In the genomic region with DNA sequence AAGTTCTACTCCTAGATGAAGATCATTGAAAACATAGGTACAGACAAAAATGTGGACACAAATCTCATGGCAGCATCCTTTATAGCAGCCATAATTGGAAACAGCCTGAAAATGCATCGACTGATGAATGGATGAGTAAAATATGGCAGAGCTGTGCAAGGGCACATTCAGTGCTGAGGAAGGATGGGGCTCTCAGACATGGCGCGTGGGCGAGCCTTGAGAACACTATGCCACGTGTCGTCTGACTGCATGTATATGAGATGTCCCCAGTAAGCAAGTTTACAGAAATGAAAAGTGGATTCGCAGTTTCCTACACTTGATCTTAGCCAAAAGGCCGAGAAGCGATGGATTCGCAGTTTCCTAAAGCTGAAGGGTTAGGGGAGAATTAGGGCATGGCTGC, we compare ENCODE assay signal across 18 cellular contexts.
"Had no signal": no experiment of that assay in that cellular context is flagged by ENCODE, and none has a peak within 500 bp of the region (broad histone marks: within the 10 kb centered on the region; RNA-seq: fewer than 3 reads in every experiment).

No MANE protein-coding gene starts in this region.

- H3K9me3 ChIP-seq: colonic mucosa, left lung, prostate gland, right atrium auricular region, upper lobe of left lung had no signal

- H3K27ac Mint-ChIP-seq: activated CD4-positive, alpha-beta T cell treated with anti-CD3 and anti-CD28 coated beads, Interleukin-2, amount 10 ng/mL, durations not matched to agents 7 days and 5 days; activated CD8-positive, alpha-beta T cell treated with anti-CD3 and anti-CD28 coated beads, Interleukin-2, amount 10 ng/mL, durations not matched to agents 7 days and 5 days; activated naive CD4-positive, alpha-beta T cell treated with anti-CD3 and anti-CD28 coated beads for 36 hours; activated T-cell treated with anti-CD3 and anti-CD28 coated beads, Interleukin-2, amount 50 U/mL, for 24 hours; stimulated activated naive CD8-positive, alpha-beta T cell treated with anti-CD3 and anti-CD28 coated beads, Interleukin-15, Interleukin-2, amounts not matched to agents 100 ng/mL and 50 ng/mL, for 24 hours had no signal

- DNase-seq: activated CD4-positive, alpha-beta T cell treated with anti-CD3 and anti-CD28 coated beads, Interleukin-2, amount 10 ng/mL, durations not matched to agents 7 days and 5 days; activated CD8-positive, alpha-beta T cell treated with anti-CD3 and anti-CD28 coated beads, Interleukin-2, amount 10 ng/mL, durations not matched to agents 7 days and 5 days; activated naive CD4-positive, alpha-beta T cell treated with anti-CD3 and anti-CD28 coated beads for 36 hours; activated T-cell treated with anti-CD3 and anti-CD28 coated beads, Interleukin-2, amount 50 U/mL, for 24 hours; brain microvascular endothelial cell; central memory CD4-positive, alpha-beta T cell; colonic mucosa; effector CD4-positive, alpha-beta T cell; glutamatergic neuron; left lung; T-helper 1 cell; T-helper 9 cell; upper lobe of left lung had no signal

- FAIRE-seq: endothelial cell of umbilical vein, keratinocyte had no signal

- H3K4me1 ChIP-seq: colonic mucosa, left lung, prostate gland had no signal

- H3K4me3 ChIP-seq: colonic mucosa, left lung, prostate gland, right atrium auricular region, upper lobe of left lung had no signal

- H3K27me3 ChIP-seq: brain microvascular endothelial cell, colonic mucosa, left lung, right atrium auricular region, upper lobe of left lung had no signal

- H3K9me3 Mint-ChIP-seq: activated CD4-positive, alpha-beta T cell treated with anti-CD3 and anti-CD28 coated beads, Interleukin-2, amount 10 ng/mL, durations not matched to agents 7 days and 5 days; activated naive CD4-positive, alpha-beta T cell treated with anti-CD3 and anti-CD28 coated beads for 36 hours; activated T-cell treated with anti-CD3 and anti-CD28 coated beads, Interleukin-2, amount 50 U/mL, for 24 hours; stimulated activated naive CD8-positive, alpha-beta T cell treated with anti-CD3 and anti-CD28 coated beads, Interleukin-15, Interleukin-2, amounts not matched to agents 100 ng/mL and 50 ng/mL, for 24 hours had no signal

- H3K36me3 ChIP-seq: colonic mucosa, prostate gland had no signal

- H3K27ac ChIP-seq: brain microvascular endothelial cell, colonic mucosa, left lung, prostate gland, right atrium auricular region, upper lobe of left lung had no signal

- H3K4me1 Mint-ChIP-seq: activated CD4-positive, alpha-beta T cell treated with anti-CD3 and anti-CD28 coated beads, Interleukin-2, amount 10 ng/mL, durations not matched to agents 7 days and 5 days had no signal

- H3K4me3 Mint-ChIP-seq: activated CD4-positive, alpha-beta T cell treated with anti-CD3 and anti-CD28 coated beads, Interleukin-2, amount 10 ng/mL, durations not matched to agents 7 days and 5 days; activated CD8-positive, alpha-beta T cell treated with anti-CD3 and anti-CD28 coated beads, Interleukin-2, amount 10 ng/mL, durations not matched to agents 7 days and 5 days; activated naive CD4-positive, alpha-beta T cell treated with anti-CD3 and anti-CD28 coated beads for 36 hours; activated T-cell treated with anti-CD3 and anti-CD28 coated beads, Interleukin-2, amount 50 U/mL, for 24 hours; stimulated activated naive CD8-positive, alpha-beta T cell treated with anti-CD3 and anti-CD28 coated beads, Interleukin-15, Interleukin-2, amounts not matched to agents 100 ng/mL and 50 ng/mL, for 24 hours had no signal
